Comparison of ENCODE assay signal across 8 cellular contexts in the genomic region with DNA sequence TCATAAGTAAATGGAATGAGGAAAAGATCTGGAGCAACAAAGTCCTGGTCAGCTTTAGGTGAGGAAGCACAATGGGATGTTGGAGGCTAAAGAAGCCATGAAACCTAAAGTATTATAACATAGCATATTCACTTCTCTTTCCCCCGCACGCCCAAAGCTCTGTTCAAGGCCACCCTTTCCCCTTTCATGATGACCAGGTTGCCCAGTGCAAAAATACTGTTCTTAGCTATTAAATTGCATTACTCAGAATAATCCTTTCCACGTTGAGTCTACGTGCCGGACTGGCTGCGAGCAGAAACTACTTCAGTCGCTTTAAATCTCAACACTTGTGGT.
A peak's percentile ranks its signal among the peaks of the same experiment; 100 is the strongest.
DNase-seq lines count a peak whose midpoint lies in the region; ATAC-seq and TF ChIP-seq lines count a peak whose summit lies in the region.

No MANE protein-coding gene starts in this region.

- no peaks in the 10 kb centered on the region for H3K36me3 ChIP-seq in muscle layer of duodenum (ENCODE audit: control insufficient read depth in 1 of 2, insufficient read depth in 2 of 2, low read length in 2 of 2)

- H3K27ac ChIP-seq in HL-60 (replicated peaks): peak overlapping the region; percentile 65
- peak overlapping the region; percentile 92 for H3K27ac ChIP-seq in muscle layer of duodenum (ENCODE audit: low read length)

- no peaks in the 10 kb centered on the region for H3K27me3 Mint-ChIP-seq in central memory CD8-positive, alpha-beta T cell

- no peak for ATAC-seq in central memory CD8-positive, alpha-beta T cell (replicated peaks; ENCODE audit: extremely low read depth, poor library complexity, severe bottlenecking)
- ATAC-seq in GM18861 (IDR thresholded peaks at IDR 0.05; ENCODE audit: unreplicated experiment) (no peak), GM21526 (IDR thresholded peaks at IDR 0.05; ENCODE audit: low FRiP score, unreplicated experiment) (no peak)

- H3K4me3 Mint-ChIP-seq in central memory CD8-positive, alpha-beta T cell: peak overlapping the region; percentile 95

- TF ChIP-seq CTCF in AG10803 (conservative IDR thresholded peaks at IDR 0.05; ENCODE audit: low read length) (no peak), HL-60 (IDR thresholded peaks at IDR 0.05; ENCODE audit: insufficient read depth, low read length) (no peak)

- H3K36me3 Mint-ChIP-seq in central memory CD8-positive, alpha-beta T cell (ENCODE audit: insufficient read depth): peaks cover 17% of the 10 kb centered on the region

- H3K4me3 ChIP-seq in AG10803 (ENCODE audit: low read length) (peak overlapping the region; percentile 90), HL-60 (replicated peaks; ENCODE audit: insufficient read depth, low read length) (peak overlapping the region; percentile 41), muscle layer of duodenum (ENCODE audit: low read depth in 1 of 2, low read length in 2 of 2) (peak overlapping the region; percentile 73 to 81)

- H3K9me3 Mint-ChIP-seq in central memory CD8-positive, alpha-beta T cell: no peaks in the 10 kb centered on the region

- H3K9me3 ChIP-seq in muscle layer of duodenum (ENCODE audit: control insufficient read depth in 1 of 2, low read length in 2 of 2): no peaks in the 10 kb centered on the region

- peaks cover 28 to 33% of the 10 kb centered on the region in 2 donors for H3K4me1 ChIP-seq in muscle layer of duodenum (ENCODE audit: control insufficient read depth in 1 of 2, insufficient read depth in 2 of 2, low read length in 2 of 2)

- no peaks in the 10 kb centered on the region for H3K27me3 ChIP-seq in HL-60 (ENCODE audit: insufficient read depth, poor library complexity, severe bottlenecking)
- H3K27me3 ChIP-seq in muscle layer of duodenum (ENCODE audit: low read depth, low read length): no peaks in the 10 kb centered on the region

- DNase-seq in AG10803 (ENCODE audit: low read depth) (no peak), HL-60 (ENCODE audit: low read depth in 1 of 2, low spot score in 1 of 2) (no peak), amygdala (lab: John Stamatoyannopoulos, UW) (no peak), NCI-H1417 (lab: John Stamatoyannopoulos, UW) (no peak)
- no peak for DNase-seq in central memory CD8-positive, alpha-beta T cell (ENCODE audit: low spot score in 2 of 2)

- H3K4me1 Mint-ChIP-seq in central memory CD8-positive, alpha-beta T cell: peaks cover 58% of the 10 kb centered on the region

- peak overlapping the region; percentile 86 for H3K27ac Mint-ChIP-seq in central memory CD8-positive, alpha-beta T cell (ENCODE audit: low read depth)
